In genomic region chr1:240765732-240766363, GRCh38 we compare ENCODE assay signal across 10 cellular contexts.
DNase-seq lines count a peak whose midpoint lies in the region; ATAC-seq and TF ChIP-seq lines count a peak whose summit lies in the region.
"Had no signal": no experiment of that assay in that cellular context is flagged by ENCODE, and none has a peak within 500 bp of the region (broad histone marks: within the 10 kb centered on the region; RNA-seq: fewer than 3 reads in every experiment).

No MANE protein-coding gene starts in this region.

- H3K36me3 ChIP-seq in RWPE2 (ENCODE audit: low read depth) (no peaks in the 10 kb centered on the region), fibroblast of lung (ENCODE audit: control insufficient read depth, insufficient read depth, low read length) (no peaks in the 10 kb centered on the region)

- no peaks in the 10 kb centered on the region for H4K20me1 ChIP-seq in fibroblast of lung (ENCODE audit: control insufficient read depth, extremely low read depth, insufficient read depth, low read length)

- H2AFZ ChIP-seq in fibroblast of lung (ENCODE audit: low read length) = no peak overlapping the region

- DNase-seq in ELR (ENCODE audit: low read depth) (peak; percentile 90), RWPE2 (ENCODE audit: low spot score) (no peak), fibroblast of lung (ENCODE audit: low read depth in 2 of 2) (peak; percentile 6 to 91), renal cortical epithelial cell (ENCODE audit: low read depth) (peak; percentile 18), OCI-M1 (lab: John Stamatoyannopoulos, UW) (no peak)
- DNase-seq: erythroblast, NCI-H2029 treated with DMSO at 0.1 percent for 48 hours had no signal

- no peaks in the 10 kb centered on the region for H3K27me3 ChIP-seq in RWPE2 (ENCODE audit: insufficient read depth, poor library complexity, severe bottlenecking)
- no peaks in the 10 kb centered on the region for H3K27me3 ChIP-seq in fibroblast of lung (ENCODE audit: control insufficient read depth, insufficient read depth, low read length)

- H3K9ac ChIP-seq in fibroblast of lung (ENCODE audit: insufficient read depth, low read length) = no peak overlapping the region

- H3K4me2 ChIP-seq in fibroblast of lung (ENCODE audit: extremely low read depth, insufficient read depth, low read length) = peak overlapping the region; percentile 34

- TF ChIP-seq CTCF in RWPE2 (IDR thresholded peaks at IDR 0.05; ENCODE audit: poor library complexity, severe bottlenecking) = no peak
- no peak for TF ChIP-seq CTCF in fibroblast of lung (conservative IDR thresholded peaks at IDR 0.05 in 1 of 2, IDR thresholded peaks at IDR 0.05 in 1 of 2; ENCODE audit: low read depth in 1 of 2, low read length in 2 of 2)

- ATAC-seq in RWPE2 (ENCODE audit: low read depth) (peak; percentile 92), GM19023 (IDR thresholded peaks at IDR 0.05; ENCODE audit: unreplicated experiment) (no peak), GM18868 (IDR thresholded peaks at IDR 0.05; ENCODE audit: unreplicated experiment) (no peak), HG02981 (IDR thresholded peaks at IDR 0.05; ENCODE audit: unreplicated experiment) (no peak)

- H3K9me3 ChIP-seq in RWPE2 (ENCODE audit: severe bottlenecking) (no peaks in the 10 kb centered on the region), fibroblast of lung (ENCODE audit: control insufficient read depth, insufficient read depth, low read depth, low read length) (no peaks in the 10 kb centered on the region)

- H3K27ac ChIP-seq in RWPE2 (ENCODE audit: poor library complexity, severe bottlenecking) = peak overlapping the region; percentile 65
- H3K27ac ChIP-seq in fibroblast of lung (ENCODE audit: insufficient read depth, low read length) = no peak overlapping the region

- H3K4me1 ChIP-seq in RWPE2 (ENCODE audit: insufficient read depth, poor library complexity, severe bottlenecking) = peaks cover 20% of the 10 kb centered on the region
- peaks cover 3% of the 10 kb centered on the region for H3K4me1 ChIP-seq in fibroblast of lung (ENCODE audit: control insufficient read depth, extremely low read depth, insufficient read depth, low read length)

- H3K79me2 ChIP-seq in fibroblast of lung (ENCODE audit: control insufficient read depth, insufficient read depth, low read length) = no peaks in the 10 kb centered on the region

- H3K4me3 ChIP-seq in RWPE2 (ENCODE audit: severe bottlenecking) (no peak overlapping the region), fibroblast of lung (replicated peaks in 1 of 4; ENCODE audit: control extremely low read depth in 1 of 4, insufficient read depth in 1 of 4, low read depth in 3 of 4, low read length in 4 of 4) (no peak overlapping the region)

Comparison
In these comparisons a context has a peak if more than half of its experiments do, and no peak if none do; other contexts are left out.
1. DNase-seq: peak in ELR (single experiment), fibroblast of lung (2 of 2) and renal cortical epithelial cell (single experiment); none in RWPE2 (single experiment) and OCI-M1 (single experiment).